20 cellular contexts compared by ENCODE assay signal in the genomic region with DNA sequence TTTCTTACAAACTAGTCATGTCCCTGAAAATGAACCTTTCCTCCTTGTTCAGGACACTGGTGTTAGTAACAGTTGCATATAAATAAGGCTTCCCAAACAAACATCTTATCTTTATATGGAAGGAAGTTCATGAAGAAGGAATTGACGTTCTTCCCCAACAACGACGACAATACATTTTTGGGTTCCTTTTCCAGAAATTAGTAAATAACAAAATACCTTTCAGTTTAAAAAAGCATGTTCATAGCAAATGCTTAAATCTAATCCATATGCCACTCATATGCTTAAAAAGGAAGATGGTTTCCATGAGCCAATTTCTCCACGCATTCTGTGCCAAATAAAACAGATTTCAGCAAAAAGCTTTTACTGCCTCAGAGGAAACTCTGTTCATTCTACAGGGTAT.
"Had no signal": no experiment of that assay in that cellular context is flagged by ENCODE, and none has a peak within 500 bp of the region (broad histone marks: within the 10 kb centered on the region; RNA-seq: fewer than 3 reads in every experiment).

No MANE protein-coding gene starts in this region.

- H3K27ac Mint-ChIP-seq: activated CD4-positive, alpha-beta T cell treated with anti-CD3 and anti-CD28 coated beads for 36 hours; activated CD8-positive, alpha-beta T cell treated with anti-CD3 and anti-CD28 coated beads for 36 hours; activated naive CD8-positive, alpha-beta T cell treated with anti-CD3 and anti-CD28 coated beads, Interleukin-2, amount 10 ng/mL, durations not matched to agents 7 days and 5 days; activated T-cell treated with anti-CD3 and anti-CD28 coated beads, Interleukin-2, amount 50 U/mL, for 72 hours; effector memory CD8-positive, alpha-beta T cell; naive thymus-derived CD4-positive, alpha-beta T cell had no signal

- H3K4me2 ChIP-seq: SK-N-SH had no signal

- H3K27me3 ChIP-seq: gastrocnemius medialis, sigmoid colon, testis had no signal

- H3K27me3 Mint-ChIP-seq: activated CD4-positive, alpha-beta T cell treated with anti-CD3 and anti-CD28 coated beads for 36 hours; activated CD8-positive, alpha-beta T cell treated with anti-CD3 and anti-CD28 coated beads for 36 hours had no signal

- H3K4me1 ChIP-seq: lower lobe of right lung, sigmoid colon, testis had no signal

- H3K9ac ChIP-seq: SK-N-SH had no signal

- H3K27ac ChIP-seq: lower lobe of right lung, sigmoid colon, testis, WERI-Rb-1 had no signal

- H3K4me3 ChIP-seq: coronary artery, gastrocnemius medialis, lower lobe of right lung, sigmoid colon, testis had no signal

- DNase-seq: activated CD4-positive, alpha-beta T cell treated with anti-CD3 and anti-CD28 coated beads for 36 hours; activated CD8-positive, alpha-beta memory T cell treated with anti-CD3 and anti-CD28 coated beads, Interleukin-2, amount 50 U/mL, for 4 hours; activated CD8-positive, alpha-beta T cell treated with anti-CD3 and anti-CD28 coated beads for 36 hours; activated naive CD8-positive, alpha-beta T cell treated with anti-CD3 and anti-CD28 coated beads, Interleukin-2, amount 10 ng/mL, durations not matched to agents 7 days and 5 days; activated T-cell treated with anti-CD3 and anti-CD28 coated beads, Interleukin-2, amount 50 U/mL, for 72 hours; aorta; effector memory CD8-positive, alpha-beta T cell; gastrocnemius medialis; hippocampal formation; lower lobe of right lung; naive thymus-derived CD4-positive, alpha-beta T cell; sigmoid colon; SK-N-SH; stimulated activated CD4-positive, alpha-beta T cell treated with anti-CD3 and anti-CD28 coated beads, Interleukin-4, amount 100 ng/mL, for 1 hour; stimulated activated CD8-positive, alpha-beta memory T cell treated with anti-CD3 and anti-CD28 coated beads, Interleukin-4, amount 100 ng/mL, for 48 hours; stimulated activated naive CD8-positive, alpha-beta T cell treated with anti-CD3 and anti-CD28 coated beads, Interleukin-15, Interleukin-2, amounts not matched to agents 100 U/mL and 50 U/mL, for 24 hours; T-helper 1 cell; testis; WERI-Rb-1 had no signal

- H3K9me3 Mint-ChIP-seq: activated CD8-positive, alpha-beta T cell treated with anti-CD3 and anti-CD28 coated beads for 36 hours; activated naive CD8-positive, alpha-beta T cell treated with anti-CD3 and anti-CD28 coated beads, Interleukin-2, amount 10 ng/mL, durations not matched to agents 7 days and 5 days; effector memory CD8-positive, alpha-beta T cell had no signal

- H3K36me3 Mint-ChIP-seq: activated naive CD8-positive, alpha-beta T cell treated with anti-CD3 and anti-CD28 coated beads, Interleukin-2, amount 10 ng/mL, durations not matched to agents 7 days and 5 days; naive thymus-derived CD4-positive, alpha-beta T cell had no signal

- H3K36me3 ChIP-seq: lower lobe of right lung, sigmoid colon had no signal

- H3K9me3 ChIP-seq: gastrocnemius medialis, lower lobe of right lung, sigmoid colon, SK-N-SH, testis had no signal

- H3K4me3 Mint-ChIP-seq: activated CD4-positive, alpha-beta T cell treated with anti-CD3 and anti-CD28 coated beads for 36 hours; activated CD8-positive, alpha-beta T cell treated with anti-CD3 and anti-CD28 coated beads for 36 hours; activated naive CD8-positive, alpha-beta T cell treated with anti-CD3 and anti-CD28 coated beads, Interleukin-2, amount 10 ng/mL, durations not matched to agents 7 days and 5 days; activated T-cell treated with anti-CD3 and anti-CD28 coated beads, Interleukin-2, amount 50 U/mL, for 72 hours; effector memory CD8-positive, alpha-beta T cell; naive thymus-derived CD4-positive, alpha-beta T cell had no signal

- H3K4me1 Mint-ChIP-seq: activated CD4-positive, alpha-beta T cell treated with anti-CD3 and anti-CD28 coated beads for 36 hours; activated naive CD8-positive, alpha-beta T cell treated with anti-CD3 and anti-CD28 coated beads, Interleukin-2, amount 10 ng/mL, durations not matched to agents 7 days and 5 days; naive thymus-derived CD4-positive, alpha-beta T cell had no signal
